In the genomic region with DNA sequence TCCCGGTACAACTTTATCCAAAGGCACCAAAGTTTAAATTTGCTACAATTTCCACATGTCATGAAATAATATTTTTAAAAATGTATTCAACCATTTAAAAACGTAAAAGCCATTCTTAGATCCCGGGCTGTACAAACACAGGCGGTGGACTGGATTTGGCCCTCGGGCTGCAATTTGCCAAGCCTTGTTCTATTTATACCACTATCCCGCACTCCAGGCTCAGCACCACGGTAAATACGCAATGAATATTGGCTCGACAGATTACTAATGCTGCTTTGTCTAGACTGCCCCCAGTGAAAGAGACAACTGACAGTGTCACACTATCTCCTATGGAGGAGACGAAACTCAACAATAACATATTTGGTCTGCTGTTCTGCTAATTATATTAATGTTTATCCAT, we compare ENCODE assay signal across 21 cellular contexts.
DNase-seq lines count a peak whose midpoint lies in the region; ATAC-seq, FAIRE-seq and TF ChIP-seq lines count a peak whose summit lies in the region.
"Had no signal": no experiment of that assay in that cellular context is flagged by ENCODE, and none has a peak within 500 bp of the region (broad histone marks: within the 10 kb centered on the region; RNA-seq: fewer than 3 reads in every experiment).

No MANE protein-coding gene starts in this region.

- H3K4me1 ChIP-seq in heart right ventricle (peaks cover 0 to 16% (median 6%) of the 10 kb centered on the region in 9 donors), keratinocyte (ENCODE audit: control insufficient read depth, extremely low read depth, insufficient read depth, low read length) (peaks cover 2% of the 10 kb centered on the region)
- H3K4me1 ChIP-seq: HAP-1 had no signal

- H3K27ac ChIP-seq in heart right ventricle: no peak overlapping the region
- no peak overlapping the region for H3K27ac ChIP-seq in keratinocyte (ENCODE audit: control insufficient read depth, insufficient read depth, low read length)
- no peak overlapping the region for H3K27ac ChIP-seq in brain microvascular endothelial cell
- H3K27ac ChIP-seq: GM23248 had no signal

- H3K4me2 ChIP-seq in keratinocyte (ENCODE audit: control insufficient read depth, extremely low read depth, insufficient read depth, low read depth, low read length): no peak overlapping the region

- in situ Hi-C loops in brain microvascular endothelial cell (cut with HindIII; ENCODE audit: low pct_ligation_motif_present, low sequenced_read_pairs): no loop called here

- H2AFZ ChIP-seq in keratinocyte (ENCODE audit: control insufficient read depth, low read length): peak overlapping the region; percentile 47
- H2AFZ ChIP-seq: GM23248 had no signal

- no peak for TF ChIP-seq CTCF in heart right ventricle (IDR thresholded peaks at IDR 0.05)
- TF ChIP-seq CTCF in keratinocyte (optimal IDR thresholded peaks at IDR 0.05 in 1 of 3, IDR thresholded peaks at IDR 0.05 in 1 of 3, conservative IDR thresholded peaks at IDR 0.05 in 1 of 3; ENCODE audit: extremely low read depth in 1 of 3, insufficient read depth in 2 of 3, low read length in 3 of 3): no peak
- no peak for TF ChIP-seq CTCF in brain microvascular endothelial cell (IDR thresholded peaks at IDR 0.05; ENCODE audit: low read depth, low read length, missing control alignments)

- H3K36me3 ChIP-seq in heart right ventricle: no peaks in the 10 kb centered on the region
- H3K36me3 ChIP-seq in keratinocyte (ENCODE audit: control insufficient read depth in 2 of 2, extremely low read depth in 1 of 2, insufficient read depth in 2 of 2, low read length in 2 of 2): no peaks in the 10 kb centered on the region
- H3K36me3 ChIP-seq in brain microvascular endothelial cell (replicated peaks): no peaks in the 10 kb centered on the region
- H3K36me3 ChIP-seq: HAP-1 had no signal

- DNase-seq in heart right ventricle: no peak
- no peak for DNase-seq in cardiac septum (ENCODE audit: low spot score)
- peak; percentile 46 for DNase-seq in NCI-H69 (lab: John Stamatoyannopoulos, UW)
- DNase-seq in keratinocyte (ENCODE audit: low read depth, low spot score): no peak
- DNase-seq in brain microvascular endothelial cell: no peak
- DNase-seq in H54 (ENCODE audit: insufficient read length, low spot score): no peak
- DNase-seq: ACHN; BE2C; C1 segment of cervical spinal cord; CD4-positive, CD25-positive, alpha-beta regulatory T cell; CD8-positive, alpha-beta memory T cell; COR-L47; DMS 273 treated with DMSO at 0.1 percent for 48 hours; DMS53 had no signal

- no peaks in the 10 kb centered on the region for H3K9me3 ChIP-seq in heart right ventricle
- H3K9me3 ChIP-seq in keratinocyte (ENCODE audit: control insufficient read depth, low read depth, low read length): no peaks in the 10 kb centered on the region
- H3K9me3 ChIP-seq: BE2C, HAP-1 had no signal

- no peaks in the 10 kb centered on the region for H3K79me2 ChIP-seq in keratinocyte (ENCODE audit: control insufficient read depth, insufficient read depth, low read length)

- FAIRE-seq in keratinocyte (lab: Jason Lieb, UNC) (no peak), H54 (lab: Jason Lieb, UNC) (no peak)
- FAIRE-seq: A204.1, G401.6, GM12891, GM19239, HepG2 had no signal

- ATAC-seq in heart right ventricle: peak in 5 of 8 donors; percentile 65 to 88 (median 82)
- ATAC-seq: HepG2 had no signal

- intact Hi-C loops in heart right ventricle (cut with DNase I) (no loop called here), cardiac septum (cut with DNase I) (no loop called here)

- H3K4me3 ChIP-seq in heart right ventricle: no peak overlapping the region
- H3K4me3 ChIP-seq in keratinocyte (ENCODE audit: control insufficient read depth in 2 of 3, extremely low read depth in 1 of 3, insufficient read depth in 2 of 3, low read depth in 1 of 3, low read length in 3 of 3): peak overlapping the region in 1 of 3 experiments; percentile 2
- no peak overlapping the region for H3K4me3 ChIP-seq in brain microvascular endothelial cell (ENCODE audit: low read depth, low read length)
- H3K4me3 ChIP-seq: GM23248, HAP-1 had no signal

- no peaks in the 10 kb centered on the region for H4K20me1 ChIP-seq in keratinocyte (ENCODE audit: control insufficient read depth, extremely low read depth, insufficient read depth, low read length)

- H3K27me3 ChIP-seq in heart right ventricle (no peaks in the 10 kb centered on the region), keratinocyte (ENCODE audit: control insufficient read depth, extremely low read depth, insufficient read depth, low read length) (no peaks in the 10 kb centered on the region), brain microvascular endothelial cell (replicated peaks) (no peaks in the 10 kb centered on the region)
- H3K27me3 ChIP-seq: BE2C had no signal

- no peak overlapping the region for H3K9ac ChIP-seq in keratinocyte (ENCODE audit: control insufficient read depth, extremely low read depth, insufficient read depth, low read length)
- H3K9ac ChIP-seq: GM23248 had no signal

- 47 to 63% methylated on average over 10 of the region's 10 CpGs for WGBS in heart right ventricle, 2 donors

- no peak for TF ChIP-seq POLR2A in H54 (IDR thresholded peaks at IDR 0.05; ENCODE audit: low read depth, low read length)

- H3K9me1 ChIP-seq in keratinocyte (ENCODE audit: control insufficient read depth, extremely low read depth, insufficient read depth, low read length): no peaks in the 10 kb centered on the region

- dilution Hi-C loops in keratinocyte (cut with MboI; ENCODE audit: extremely low pct_ligation_motif_present, low sequenced_read_pairs): no loop called here
